Comparison of ENCODE assay signal across 13 cellular contexts in the genomic region with DNA sequence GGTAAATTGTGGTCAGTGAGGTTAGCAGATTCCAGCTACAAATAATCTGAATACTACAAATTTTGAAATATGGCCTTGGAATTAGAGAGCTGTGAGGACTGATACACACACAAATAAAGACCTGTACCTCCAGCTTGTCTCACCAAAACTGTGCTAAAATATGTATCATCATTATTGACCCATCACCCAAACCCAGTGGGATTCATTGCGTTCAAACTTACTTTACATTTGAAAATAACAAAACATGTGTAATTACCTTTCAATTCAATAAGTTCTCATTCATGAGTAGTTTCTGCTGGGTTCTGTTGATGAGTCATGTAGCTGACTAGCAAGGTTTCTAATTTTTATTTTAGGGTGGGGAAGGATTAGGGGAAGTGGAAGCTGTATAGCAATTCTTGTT.
DNase-seq lines count a peak whose midpoint lies in the region; ATAC-seq, FAIRE-seq and TF ChIP-seq lines count a peak whose summit lies in the region.
"Had no signal": no experiment of that assay in that cellular context is flagged by ENCODE, and none has a peak within 500 bp of the region (broad histone marks: within the 10 kb centered on the region; RNA-seq: fewer than 3 reads in every experiment).

No MANE protein-coding gene starts in this region.

- DNase-seq in H54 (ENCODE audit: insufficient read length, low spot score): peak; percentile 6
- peak; percentile 81 for DNase-seq in NOMO-1 treated with DMSO at 0.1 percent for 48 hours (lab: John Stamatoyannopoulos, UW; ENCODE audit: unreplicated experiment)
- DNase-seq in choroid plexus epithelial cell (ENCODE audit: low read depth): peak; percentile 44
- DNase-seq in renal cortical epithelial cell (ENCODE audit: low read depth): peak; percentile 61
- no peak for DNase-seq in GM12892 (ENCODE audit: insufficient read length)
- DNase-seq: activated naive CD4-positive, alpha-beta T cell treated with anti-CD3 and anti-CD28 coated beads, Interleukin-2, amount 10 ng/mL, durations not matched to agents 7 days and 5 days; mesendoderm; substantia nigra had no signal

- no peak for TF ChIP-seq POLR2A in H54 (IDR thresholded peaks at IDR 0.05; ENCODE audit: low read depth, low read length)
- no peak for TF ChIP-seq POLR2A in GM12892 (IDR thresholded peaks at IDR 0.05; ENCODE audit: low read depth, low read length)

- ATAC-seq in HG03196 (IDR thresholded peaks at IDR 0.05; ENCODE audit: unreplicated experiment): no peak
- ATAC-seq in GM18519 (IDR thresholded peaks at IDR 0.05; ENCODE audit: low FRiP score, unreplicated experiment): no peak
- ATAC-seq in GM21390 (IDR thresholded peaks at IDR 0.05; ENCODE audit: unreplicated experiment): no peak
- ATAC-seq: Panc1 had no signal

- FAIRE-seq in H54 (lab: Jason Lieb, UNC) (peak; percentile 95), GM12892 (lab: Jason Lieb, UNC) (no peak)
- FAIRE-seq: HTR-8/SVneo had no signal

- no peak overlapping the region for H3K4me3 ChIP-seq in choroid plexus epithelial cell (ENCODE audit: low read depth, low read length)

- TF ChIP-seq CTCF in choroid plexus epithelial cell (conservative IDR thresholded peaks at IDR 0.05; ENCODE audit: low read depth, low read length): no peak
